Comparison of ENCODE assay signal across 12 cellular contexts in genomic region chr21:17371470-17371869, GRCh38.
DNase-seq lines count a peak whose midpoint lies in the region; TF ChIP-seq lines count a peak whose summit lies in the region.
"Had no signal": no experiment of that assay in that cellular context is flagged by ENCODE, and none has a peak within 500 bp of the region (broad histone marks: within the 10 kb centered on the region; RNA-seq: fewer than 3 reads in every experiment).

No MANE protein-coding gene starts in this region.

- H3K9me3 ChIP-seq in neuronal stem cell (replicated peaks in 1 of 2; ENCODE audit: control insufficient read depth in 2 of 2, insufficient read depth in 1 of 2, low read depth in 1 of 2, low read length in 2 of 2), result no peaks in the 10 kb centered on the region
- H3K9me3 ChIP-seq: mucosa of descending colon had no signal

- H4K91ac ChIP-seq in neuronal stem cell (ENCODE audit: low read depth, low read length, poor library complexity), result no peak overlapping the region

- no peak overlapping the region for H4K8ac ChIP-seq in neuronal stem cell (ENCODE audit: low read depth, low read length)

- no peaks in the 10 kb centered on the region for H3K27me3 ChIP-seq in neuronal stem cell (ENCODE audit: control insufficient read depth in 3 of 3, insufficient read depth in 3 of 3, low read depth in 1 of 3, low read length in 3 of 3)

- H2BK15ac ChIP-seq in neuronal stem cell (ENCODE audit: low read length), result no peak overlapping the region

- H3K79me1 ChIP-seq in neuronal stem cell (ENCODE audit: low read depth, low read length), result no peaks in the 10 kb centered on the region

- H3K4me3 ChIP-seq in neuronal stem cell (ENCODE audit: low read length in 2 of 2), result no peak overlapping the region
- H3K4me3 ChIP-seq: mucosa of descending colon had no signal

- H3K4me1 ChIP-seq in neuronal stem cell (ENCODE audit: control insufficient read depth in 2 of 2, insufficient read depth in 1 of 2, low read depth in 1 of 2, low read length in 2 of 2), result peaks cover 0 to 5% of the 10 kb centered on the region in 2 donors

- no peak overlapping the region for H2BK12ac ChIP-seq in neuronal stem cell (ENCODE audit: low read length)

- H2AK5ac ChIP-seq in neuronal stem cell (ENCODE audit: low read depth, low read length), result no peak overlapping the region

- H3K36me3 ChIP-seq in neuronal stem cell (replicated peaks in 1 of 2; ENCODE audit: control insufficient read depth in 2 of 2, insufficient read depth in 2 of 2, low read length in 2 of 2), result no peaks in the 10 kb centered on the region

- H3K4me2 ChIP-seq in neuronal stem cell (ENCODE audit: insufficient read depth, low read length, poor library complexity, severe bottlenecking), result no peak overlapping the region

- peak; percentile 58 for DNase-seq in H4 (ENCODE audit: low spot score)
- DNase-seq in SW 1271 (lab: John Stamatoyannopoulos, UW), result peak; percentile 24 to 72
- DNase-seq in fibroblast of peridontal ligament (ENCODE audit: extremely low read depth), result peak; percentile 47
- peak; percentile 44 for DNase-seq in retina
- no peak for DNase-seq in GM10248 (ENCODE audit: extremely low spot score)
- no peak for DNase-seq in NK-92 treated with Interleukin-12 subunit alpha and Interleukin-12 subunit beta, amount 100 ng/mL, for 24 hours (lab: John Stamatoyannopoulos, UW)
- no peak for DNase-seq in neuronal stem cell (ENCODE audit: low spot score)
- DNase-seq in iPS-NIHi7 (ENCODE audit: extremely low spot score), result no peak
- DNase-seq: head of caudate nucleus, mucosa of descending colon, NCI-H1694, trophoblast cell had no signal

- H2BK5ac ChIP-seq in neuronal stem cell (ENCODE audit: low read length), result no peak overlapping the region

- WGBS in neuronal stem cell (ENCODE audit: extremely low coverage in 2 of 2, insufficient read length in 2 of 2, insufficient replicate concordance in 1 of 2), 2 donors, result no CpG with 5 or more reads among the region's 1 CpG

- no peak overlapping the region for H3K14ac ChIP-seq in neuronal stem cell (ENCODE audit: low read length)

- H3K4ac ChIP-seq in neuronal stem cell (ENCODE audit: low read length), result no peak overlapping the region

- POLR2A ChIA-PET in GM10248 (lab: Yijun Ruan, JAX), result no interaction called here

- TF ChIP-seq CTCF in GM10248 (IDR thresholded peaks at IDR 0.05; ENCODE audit: control extremely low read depth, extremely low read depth, low read depth, missing control alignments), result no peak

- H2AFZ ChIP-seq in neuronal stem cell (ENCODE audit: low read length), result no peak overlapping the region

- no peak overlapping the region for H2BK120ac ChIP-seq in neuronal stem cell (ENCODE audit: low read depth, low read length)

- H3K27ac ChIP-seq in neuronal stem cell (replicated peaks; ENCODE audit: low read length), result no peak overlapping the region

- CTCF ChIA-PET in GM10248 (lab: Yijun Ruan, JAX), result no interaction called here

- H3K18ac ChIP-seq in neuronal stem cell (ENCODE audit: low read length), result no peak overlapping the region

- H3K23ac ChIP-seq in neuronal stem cell (ENCODE audit: low read depth, low read length, poor library complexity), result no peak overlapping the region

- no peak overlapping the region for H3K9ac ChIP-seq in neuronal stem cell (ENCODE audit: low read depth, low read length, poor library complexity)

Comparison
In these comparisons a context has a peak if more than half of its experiments do, and no peak if none do; other contexts are left out.
1. DNase-seq: peak in H4 (single experiment), SW 1271 (2 of 2), fibroblast of peridontal ligament (single experiment) and retina (single experiment); none in GM10248 (single experiment), NK-92 treated with Interleukin-12 subunit alpha and Interleukin-12 subunit beta, amount 100 ng/mL, for 24 hours (single experiment), neuronal stem cell (single experiment) and iPS-NIHi7 (single experiment).